ENCODE assay signal across 16 cellular contexts in genomic region chr16:9138021-9138680, GRCh38.
"Had no signal": no experiment of that assay in that cellular context is flagged by ENCODE, and none has a peak within 500 bp of the region (broad histone marks: within the 10 kb centered on the region; RNA-seq: fewer than 3 reads in every experiment).

No MANE protein-coding gene starts in this region.

- H3K4me3 ChIP-seq: ovary, psoas muscle, right atrium auricular region, tibial artery had no signal

- H3K36me3 ChIP-seq: left ventricle myocardium inferior, neutrophil, ovary, right atrium auricular region, tibial artery, WERI-Rb-1 had no signal

- H3K9me3 ChIP-seq: left ventricle myocardium inferior, neutrophil, ovary, psoas muscle, right atrium auricular region, tibial artery had no signal

- H3K27me3 ChIP-seq: ovary, right atrium auricular region, tibial artery had no signal

- H3K4me3 Mint-ChIP-seq: activated CD8-positive, alpha-beta T cell treated with anti-CD3 and anti-CD28 coated beads, Interleukin-2, amount 10 ng/mL, durations not matched to agents 7 days and 5 days; activated naive CD8-positive, alpha-beta T cell treated with anti-CD3 and anti-CD28 coated beads, Interleukin-2, amount 10 ng/mL, durations not matched to agents 7 days and 5 days; dendritic cell treated with granulocyte-macrophage colony-stimulating factor and Interleukin-4, amounts not matched to agents 40 ng/mL and 50 ng/mL, for 4 days; natural killer cell treated with Interleukin-12 subunit alpha and Interleukin-12 subunit beta and Interleukin-15 and Interleukin-18, amount 100 ng/mL, for 72 hours; T-helper 2 cell treated with Interferon-gamma antibody and Interleukin-4, amounts not matched to agents 5 μg/mL and 100 μg/mL, for 36 hours had no signal

- H3K4me1 ChIP-seq: psoas muscle had no signal

- DNase-seq: amniotic stem cell, mammary epithelial cell had no signal

- H3K27ac ChIP-seq: left ventricle myocardium inferior, neutrophil, ovary, psoas muscle, right atrium auricular region, tibial artery, WERI-Rb-1 had no signal

- H3K27me3 Mint-ChIP-seq: activated naive CD8-positive, alpha-beta T cell treated with anti-CD3 and anti-CD28 coated beads, Interleukin-2, amount 10 ng/mL, durations not matched to agents 7 days and 5 days had no signal

- H3K36me3 Mint-ChIP-seq: activated naive CD8-positive, alpha-beta T cell treated with anti-CD3 and anti-CD28 coated beads, Interleukin-2, amount 10 ng/mL, durations not matched to agents 7 days and 5 days; natural killer cell treated with Interleukin-12 subunit alpha and Interleukin-12 subunit beta and Interleukin-15 and Interleukin-18, amount 100 ng/mL, for 72 hours; T-cell had no signal

- H3K9me3 Mint-ChIP-seq: activated naive CD8-positive, alpha-beta T cell treated with anti-CD3 and anti-CD28 coated beads, Interleukin-2, amount 10 ng/mL, durations not matched to agents 7 days and 5 days; dendritic cell treated with granulocyte-macrophage colony-stimulating factor and Interleukin-4, amounts not matched to agents 40 ng/mL and 50 ng/mL, for 4 days; natural killer cell treated with Interleukin-12 subunit alpha and Interleukin-12 subunit beta and Interleukin-15 and Interleukin-18, amount 100 ng/mL, for 72 hours; stimulated activated naive CD8-positive, alpha-beta T cell treated with anti-CD3 and anti-CD28 coated beads, Interleukin-15, amount 100 ng/mL, for 72 hours; T-cell; T-helper 2 cell treated with Interferon-gamma antibody and Interleukin-4, amounts not matched to agents 5 μg/mL and 100 μg/mL, for 36 hours had no signal

- H3K27ac Mint-ChIP-seq: activated CD8-positive, alpha-beta T cell treated with anti-CD3 and anti-CD28 coated beads, Interleukin-2, amount 10 ng/mL, durations not matched to agents 7 days and 5 days; activated naive CD8-positive, alpha-beta T cell treated with anti-CD3 and anti-CD28 coated beads, Interleukin-2, amount 10 ng/mL, durations not matched to agents 7 days and 5 days; dendritic cell treated with granulocyte-macrophage colony-stimulating factor and Interleukin-4, amounts not matched to agents 40 ng/mL and 50 ng/mL, for 4 days; stimulated activated naive CD8-positive, alpha-beta T cell treated with anti-CD3 and anti-CD28 coated beads, Interleukin-15, amount 100 ng/mL, for 72 hours; T-cell; T-helper 2 cell treated with Interferon-gamma antibody and Interleukin-4, amounts not matched to agents 5 μg/mL and 100 μg/mL, for 36 hours had no signal
